Comparison of ENCODE assay signal across 10 cellular contexts in genomic region chr6:15358579-15359327, GRCh38.
DNase-seq lines count a peak whose midpoint lies in the region; ATAC-seq and TF ChIP-seq lines count a peak whose summit lies in the region.
"Had no signal": no experiment of that assay in that cellular context is flagged by ENCODE, and none has a peak within 500 bp of the region (broad histone marks: within the 10 kb centered on the region; RNA-seq: fewer than 3 reads in every experiment).

No MANE protein-coding gene starts in this region.

- ATAC-seq in GM19395 (IDR thresholded peaks at IDR 0.05; ENCODE audit: unreplicated experiment) = peak; percentile 56
- peak; percentile 59 for ATAC-seq in HG03175 (IDR thresholded peaks at IDR 0.05; ENCODE audit: unreplicated experiment)
- no peak for ATAC-seq in activated T-helper 17 cell treated with anti-CD3 and anti-CD28 coated beads, Interleukin-2, amount 50 U/mL, for 72 hours (replicated peaks)
- ATAC-seq in activated CD8-positive, alpha-beta memory T cell treated with anti-CD3 and anti-CD28 coated beads, Interleukin-2, amount 10 ng/mL, durations not matched to agents 7 days and 5 days = no peak

- TF ChIP-seq CTCF in neural cell (IDR thresholded peaks at IDR 0.05; ENCODE audit: poor library complexity, severe bottlenecking) (no peak), osteocyte (IDR thresholded peaks at IDR 0.05) (no peak)

- H4K20me1 ChIP-seq in neural cell (ENCODE audit: insufficient read depth) = no peaks in the 10 kb centered on the region

- H3K9me3 Mint-ChIP-seq in activated T-helper 17 cell treated with anti-CD3 and anti-CD28 coated beads, Interleukin-2, amount 50 U/mL, for 72 hours = no peaks in the 10 kb centered on the region
- no peaks in the 10 kb centered on the region for H3K9me3 Mint-ChIP-seq in osteocyte (ENCODE audit: unreplicated experiment)
- H3K9me3 Mint-ChIP-seq in activated CD8-positive, alpha-beta memory T cell treated with anti-CD3 and anti-CD28 coated beads, Interleukin-2, amount 10 ng/mL, durations not matched to agents 7 days and 5 days (ENCODE audit: low read depth) = no peaks in the 10 kb centered on the region
- H3K9me3 Mint-ChIP-seq: neural crest cell had no signal

- no peaks in the 10 kb centered on the region for H3K9me2 ChIP-seq in neural cell (ENCODE audit: insufficient read depth, low read length)

- DNase-seq in SHP77 treated with DMSO at 0.1 percent for 48 hours (lab: John Stamatoyannopoulos, UW) = no peak
- DNase-seq in superior temporal gyrus (ENCODE audit: extremely low spot score) = no peak
- DNase-seq in osteocyte (ENCODE audit: extremely low spot score, unreplicated experiment) = no peak
- no peak for DNase-seq in activated CD8-positive, alpha-beta memory T cell treated with anti-CD3 and anti-CD28 coated beads, Interleukin-2, amount 10 ng/mL, durations not matched to agents 7 days and 5 days
- DNase-seq: stimulated activated naive CD4-positive, alpha-beta T cell had no signal

- no peaks in the 10 kb centered on the region for H3K9me3 ChIP-seq in neural cell (ENCODE audit: low read length)

- peak overlapping the region; percentile 18 for H3K27ac ChIP-seq in neural cell (ENCODE audit: low read length)

- H3K4me3 ChIP-seq in neural cell (ENCODE audit: low read length) = peak overlapping the region; percentile 16

- no peak overlapping the region for H3K9ac ChIP-seq in neural cell (ENCODE audit: low read length)

- H3F3A ChIP-seq in neural cell (ENCODE audit: insufficient read depth, low read length, poor library complexity, severe bottlenecking) = no peaks in the 10 kb centered on the region

- peaks cover 60% of the 10 kb centered on the region for H3K36me3 Mint-ChIP-seq in activated T-helper 17 cell treated with anti-CD3 and anti-CD28 coated beads, Interleukin-2, amount 50 U/mL, for 72 hours (ENCODE audit: low read depth)
- H3K36me3 Mint-ChIP-seq in osteocyte (ENCODE audit: unreplicated experiment) = no peaks in the 10 kb centered on the region
- peaks cover 5% of the 10 kb centered on the region for H3K36me3 Mint-ChIP-seq in activated CD8-positive, alpha-beta memory T cell treated with anti-CD3 and anti-CD28 coated beads, Interleukin-2, amount 10 ng/mL, durations not matched to agents 7 days and 5 days

- TF ChIP-seq EP300 in neural cell (conservative IDR thresholded peaks at IDR 0.05; ENCODE audit: poor library complexity, severe bottlenecking) = no peak

- H2AFZ ChIP-seq in neural cell (ENCODE audit: low read depth, low read length) = no peak overlapping the region

- no peaks in the 10 kb centered on the region for H3K36me3 ChIP-seq in neural cell (ENCODE audit: insufficient read depth, low read length)

- H3K79me2 ChIP-seq in neural cell (replicated peaks; ENCODE audit: insufficient read depth, low read length) = peaks cover 55% of the 10 kb centered on the region

- peaks cover 39% of the 10 kb centered on the region for H3K4me1 Mint-ChIP-seq in activated T-helper 17 cell treated with anti-CD3 and anti-CD28 coated beads, Interleukin-2, amount 50 U/mL, for 72 hours
- peaks cover 17% of the 10 kb centered on the region for H3K4me1 Mint-ChIP-seq in osteocyte (ENCODE audit: unreplicated experiment)
- peaks cover 30% of the 10 kb centered on the region for H3K4me1 Mint-ChIP-seq in activated CD8-positive, alpha-beta memory T cell treated with anti-CD3 and anti-CD28 coated beads, Interleukin-2, amount 10 ng/mL, durations not matched to agents 7 days and 5 days

- H3K27me3 Mint-ChIP-seq in activated T-helper 17 cell treated with anti-CD3 and anti-CD28 coated beads, Interleukin-2, amount 50 U/mL, for 72 hours = no peaks in the 10 kb centered on the region
- no peaks in the 10 kb centered on the region for H3K27me3 Mint-ChIP-seq in osteocyte (ENCODE audit: unreplicated experiment)
- H3K27me3 Mint-ChIP-seq in activated CD8-positive, alpha-beta memory T cell treated with anti-CD3 and anti-CD28 coated beads, Interleukin-2, amount 10 ng/mL, durations not matched to agents 7 days and 5 days = no peaks in the 10 kb centered on the region

- H3K27me3 ChIP-seq in neural cell (ENCODE audit: insufficient read depth, low read depth, low read length) = no peaks in the 10 kb centered on the region

- CTCF ChIA-PET in activated CD8-positive, alpha-beta memory T cell treated with anti-CD3 and anti-CD28 coated beads, Interleukin-2, amount 10 ng/mL, durations not matched to agents 7 days and 5 days (lab: Charles Lee) = interaction anchor here (0.6 to 1.6 kb wide), 3 partner anchors 12 to 27 kb away, joined by 3 read pairs; no protein-coding TSS in a partner anchor

- H3K4me2 ChIP-seq in neural cell (ENCODE audit: low read length) = peak overlapping the region; percentile 6

- TF ChIP-seq RAD21 in neural cell (conservative IDR thresholded peaks at IDR 0.05) = no peak

- H3K27ac Mint-ChIP-seq in activated T-helper 17 cell treated with anti-CD3 and anti-CD28 coated beads, Interleukin-2, amount 50 U/mL, for 72 hours = peak overlapping the region; percentile 60
- H3K27ac Mint-ChIP-seq in osteocyte (ENCODE audit: unreplicated experiment) = no peak overlapping the region
- H3K27ac Mint-ChIP-seq in activated CD8-positive, alpha-beta memory T cell treated with anti-CD3 and anti-CD28 coated beads, Interleukin-2, amount 10 ng/mL, durations not matched to agents 7 days and 5 days = no peak overlapping the region

- peak overlapping the region; percentile 4 for H3K4me3 Mint-ChIP-seq in activated T-helper 17 cell treated with anti-CD3 and anti-CD28 coated beads, Interleukin-2, amount 50 U/mL, for 72 hours
- H3K4me3 Mint-ChIP-seq in osteocyte (ENCODE audit: unreplicated experiment) = no peak overlapping the region
- no peak overlapping the region for H3K4me3 Mint-ChIP-seq in activated CD8-positive, alpha-beta memory T cell treated with anti-CD3 and anti-CD28 coated beads, Interleukin-2, amount 10 ng/mL, durations not matched to agents 7 days and 5 days
- H3K4me3 Mint-ChIP-seq: neural crest cell had no signal

TF ChIP-seq in neural cell, 6 proteins besides CTCF, POLR2A, EP300 and RAD21:
- TF ChIP-seq POLR2AphosphoS5 (IDR thresholded peaks at IDR 0.05) (no peak), MXI1 (conservative IDR thresholded peaks at IDR 0.05; ENCODE audit: poor library complexity, severe bottlenecking) (no peak), REST (IDR thresholded peaks at IDR 0.05; ENCODE audit: borderline replicate concordance) (no peak), EZH2 (IDR thresholded peaks at IDR 0.05; ENCODE audit: borderline replicate concordance, insufficient read depth, low read length, poor library complexity, severe bottlenecking) (no peak), SMC3 (conservative IDR thresholded peaks at IDR 0.05; ENCODE audit: poor library complexity) (no peak), TAF1 (IDR thresholded peaks at IDR 0.05; ENCODE audit: low read depth) (no peak)

Comparison
In these comparisons a context has a peak if more than half of its experiments do, and no peak if none do; other contexts are left out.
1. ATAC-seq: peak in GM19395 (single experiment) and HG03175 (single experiment); none in activated T-helper 17 cell treated with anti-CD3 and anti-CD28 coated beads, Interleukin-2, amount 50 U/mL, for 72 hours (single experiment) and activated CD8-positive, alpha-beta memory T cell treated with anti-CD3 and anti-CD28 coated beads, Interleukin-2, amount 10 ng/mL, durations not matched to agents 7 days and 5 days (single experiment).